Comparison of ENCODE assay signal across 14 cellular contexts in the genomic region with DNA sequence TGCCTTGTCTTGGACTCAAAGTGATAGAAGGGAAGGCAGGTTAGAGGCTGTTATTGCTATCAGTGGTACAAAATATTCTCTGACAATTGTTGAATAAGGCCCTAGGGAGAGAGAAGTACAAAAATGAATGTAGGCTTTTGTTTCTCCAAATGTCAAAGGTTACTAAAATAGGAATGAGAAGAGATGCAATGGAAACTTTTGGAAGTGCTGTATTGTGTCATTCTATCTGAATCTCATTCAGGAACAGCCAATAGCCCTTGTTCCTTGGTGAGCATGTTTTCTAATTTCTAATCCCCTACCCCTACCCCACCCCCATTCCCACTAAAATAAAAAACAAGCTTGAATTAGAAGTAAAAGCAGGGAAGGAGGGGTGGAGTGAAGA.
DNase-seq lines count a peak whose midpoint lies in the region; ATAC-seq lines count a peak whose summit lies in the region.
"Had no signal": no experiment of that assay in that cellular context is flagged by ENCODE, and none has a peak within 500 bp of the region (broad histone marks: within the 10 kb centered on the region; RNA-seq: fewer than 3 reads in every experiment).

No MANE protein-coding gene starts in this region.

- peak; percentile 83 for ATAC-seq in sciatic nerve

- DNase-seq in SK-MEL-5 (ENCODE audit: low read depth, low spot score) (peak; percentile 38), foreskin melanocyte (peak; percentile 42), sciatic nerve (ENCODE audit: low spot score) (no peak), NCI-H1105 (lab: John Stamatoyannopoulos, UW) (no peak), SW 1271 (lab: John Stamatoyannopoulos, UW) (no peak), T1000 (lab: John Stamatoyannopoulos, UW) (no peak)
- DNase-seq: C1 segment of cervical spinal cord; Caco-2; CD4-positive, alpha-beta memory T cell; DMS153; DND-41; GM23248; H7; HCEC 1CT had no signal

- in situ Hi-C loops in SK-MEL-5 (cut with HindIII; ENCODE audit: low pct_unique_long_range_greater_than_20kb, low sequenced_read_pairs), result no loop called here

- intact Hi-C loops in sciatic nerve (cut with DNase I), result no loop called here

Comparison
In these comparisons a context has a peak if more than half of its experiments do, and no peak if none do; other contexts are left out.
1. DNase-seq: peak in SK-MEL-5 (single experiment) and foreskin melanocyte (single experiment); none in sciatic nerve (single experiment), NCI-H1105 (single experiment), SW 1271 (0 of 2) and T1000 (single experiment).